Comparison of ENCODE assay signal across 27 cellular contexts in the genomic region with DNA sequence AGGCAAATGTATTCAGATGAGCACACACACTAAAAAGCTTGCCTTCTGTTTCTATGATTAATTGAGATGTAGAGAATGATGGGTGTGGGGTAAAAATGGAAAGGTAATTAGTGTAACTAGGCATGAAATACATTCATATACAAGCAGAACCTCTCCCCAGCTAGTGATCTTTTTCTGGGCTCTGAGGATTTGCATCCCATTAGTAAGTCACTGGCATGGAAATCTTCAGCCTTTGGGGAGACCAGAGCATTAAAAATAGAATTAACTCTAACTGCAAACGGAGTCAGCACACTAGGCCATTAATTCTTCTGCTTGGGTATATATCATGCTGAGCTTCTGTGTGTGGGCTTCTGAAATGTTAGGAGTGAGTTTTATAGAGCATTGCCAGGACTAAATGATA.
DNase-seq lines count a peak whose midpoint lies in the region; ATAC-seq and TF ChIP-seq lines count a peak whose summit lies in the region.
"Had no signal": no experiment of that assay in that cellular context is flagged by ENCODE, and none has a peak within 500 bp of the region (broad histone marks: within the 10 kb centered on the region; RNA-seq: fewer than 3 reads in every experiment).

No MANE protein-coding gene starts in this region.

- TF ChIP-seq CTCF in brain (conservative IDR thresholded peaks at IDR 0.05) = no peak
- TF ChIP-seq CTCF in mesothelial cell of epicardium (IDR thresholded peaks at IDR 0.05; ENCODE audit: unreplicated experiment) = no peak
- TF ChIP-seq CTCF in left ventricle myocardium inferior (IDR thresholded peaks at IDR 0.05; ENCODE audit: borderline replicate concordance) = no peak

- ATAC-seq in stimulated activated naive B cell treated with anti-CD40 and anti-IgM and Interleukin-4, amounts not matched to agents 10 μg/mL and 1 μg/mL and 100 μg/mL, for 72 hours (replicated peaks) = no peak
- no peak for ATAC-seq in HG02938 (IDR thresholded peaks at IDR 0.05; ENCODE audit: unreplicated experiment)
- ATAC-seq: A549; CD8-positive, alpha-beta T cell; PC-3; Right ventricle myocardium inferior had no signal

- no peaks in the 10 kb centered on the region for H3K4me1 ChIP-seq in left ventricle myocardium inferior
- H3K4me1 ChIP-seq: A549, Caco-2, HAP-1, SJSA1 had no signal

- DNase-seq in NCI-H526 (lab: John Stamatoyannopoulos, UW) (peak; percentile 90), mesothelial cell of epicardium (ENCODE audit: low spot score in 2 of 2, unreplicated experiment in 2 of 2) (no peak), left ventricle myocardium inferior (no peak), cerebellar nuclear complex (lab: John Stamatoyannopoulos, UW) (no peak)
- DNase-seq in stimulated activated naive B cell treated with anti-CD40 and anti-IgM and Interleukin-4, amounts not matched to agents 10 μg/mL and 1 μg/mL and 100 μg/mL, for 72 hours = no peak
- DNase-seq: C1 segment of cervical spinal cord; Caco-2; CD8-positive, alpha-beta T cell; DMS79 treated with DMSO at 0.1 percent for 48 hours; GOT3; HFFc6; NCI-H1092 treated with DMSO at 0.1 percent for 48 hours; NCI-H1436; NCI-H187; NCI-H2081 treated with DMSO at 0.1 percent for 48 hours; NCI-H2171 treated with DMSO at 0.1 percent for 48 hours; NCI-H345; NCI-H510A treated with DMSO at 0.1 percent for 48 hours; NCI-H82; NK-92 treated with Interleukin-12 subunit alpha and Interleukin-12 subunit beta, amount 100 ng/mL, for 24 hours; PC-3 had no signal

- no peaks in the 10 kb centered on the region for H3K9me3 Mint-ChIP-seq in brain
- H3K9me3 Mint-ChIP-seq in mesothelial cell of epicardium = no peaks in the 10 kb centered on the region
- no peaks in the 10 kb centered on the region for H3K9me3 Mint-ChIP-seq in stimulated activated naive B cell treated with anti-CD40 and anti-IgM and Interleukin-4, amounts not matched to agents 10 μg/mL and 1 μg/mL and 100 μg/mL, for 72 hours
- H3K9me3 Mint-ChIP-seq: CD8-positive, alpha-beta T cell; HFFc6 had no signal

- peaks cover 37% of the 10 kb centered on the region for H3K36me3 Mint-ChIP-seq in brain
- peaks cover 5% of the 10 kb centered on the region for H3K36me3 Mint-ChIP-seq in mesothelial cell of epicardium
- peaks cover 26 to 45% of the 10 kb centered on the region in 2 donors for H3K36me3 Mint-ChIP-seq in stimulated activated naive B cell treated with anti-CD40 and anti-IgM and Interleukin-4, amounts not matched to agents 10 μg/mL and 1 μg/mL and 100 μg/mL, for 72 hours
- H3K36me3 Mint-ChIP-seq: CD8-positive, alpha-beta T cell had no signal

- H3K27me3 Mint-ChIP-seq in brain (no peaks in the 10 kb centered on the region), mesothelial cell of epicardium (ENCODE audit: low read depth) (no peaks in the 10 kb centered on the region)
- H3K27me3 Mint-ChIP-seq in stimulated activated naive B cell treated with anti-CD40 and anti-IgM and Interleukin-4, amounts not matched to agents 10 μg/mL and 1 μg/mL and 100 μg/mL, for 72 hours = no peaks in the 10 kb centered on the region

- H3K27ac ChIP-seq in left ventricle myocardium inferior (replicated peaks) = no peak overlapping the region
- H3K27ac ChIP-seq: A549, SJSA1 had no signal

- H3K9me3 ChIP-seq in left ventricle myocardium inferior (replicated peaks) = no peaks in the 10 kb centered on the region
- H3K9me3 ChIP-seq: A549, Caco-2, HAP-1, SJSA1 had no signal

- H3K4me1 Mint-ChIP-seq in brain (peaks cover 14% of the 10 kb centered on the region), mesothelial cell of epicardium (peaks cover 51% of the 10 kb centered on the region)
- peaks cover 2 to 12% of the 10 kb centered on the region in 2 donors for H3K4me1 Mint-ChIP-seq in stimulated activated naive B cell treated with anti-CD40 and anti-IgM and Interleukin-4, amounts not matched to agents 10 μg/mL and 1 μg/mL and 100 μg/mL, for 72 hours

- H3K4me3 Mint-ChIP-seq in brain (no peak overlapping the region), mesothelial cell of epicardium (no peak overlapping the region)
- no peak overlapping the region for H3K4me3 Mint-ChIP-seq in stimulated activated naive B cell treated with anti-CD40 and anti-IgM and Interleukin-4, amounts not matched to agents 10 μg/mL and 1 μg/mL and 100 μg/mL, for 72 hours
- H3K4me3 Mint-ChIP-seq: CD8-positive, alpha-beta T cell; HFFc6 had no signal

- no peak overlapping the region for H3K4me3 ChIP-seq in left ventricle myocardium inferior
- H3K4me3 ChIP-seq: A549, HAP-1, SJSA1 had no signal

- peaks cover 15% of the 10 kb centered on the region for H3K36me3 ChIP-seq in left ventricle myocardium inferior

- no peaks in the 10 kb centered on the region for H3K27me3 ChIP-seq in left ventricle myocardium inferior (ENCODE audit: low read depth)
- H3K27me3 ChIP-seq: SJSA1 had no signal

- H3K27ac Mint-ChIP-seq in brain (peak overlapping the region in 3 of 5 experiments; percentile 28 to 66 (median 56)), mesothelial cell of epicardium (peak overlapping the region; percentile 86)
- H3K27ac Mint-ChIP-seq in stimulated activated naive B cell treated with anti-CD40 and anti-IgM and Interleukin-4, amounts not matched to agents 10 μg/mL and 1 μg/mL and 100 μg/mL, for 72 hours = peak overlapping the region; percentile 81
- H3K27ac Mint-ChIP-seq: CD8-positive, alpha-beta T cell; HFFc6 had no signal

- intact Hi-C loops in left ventricle myocardium inferior (cut with micrococcal nuclease) = no loop called here

Comparison
In these comparisons a context has a peak if more than half of its experiments do, and no peak if none do; other contexts are left out.
1. DNase-seq: peak in NCI-H526 (2 of 2); none in mesothelial cell of epicardium (0 of 2), stimulated activated naive B cell treated with anti-CD40 and anti-IgM and Interleukin-4, amounts not matched to agents 10 μg/mL and 1 μg/mL and 100 μg/mL, for 72 hours (single experiment), left ventricle myocardium inferior (single experiment) and cerebellar nuclear complex (0 of 2).
2. Peak in every context shown above with its lines, with median percentiles within 50 percentile points of each other: H3K27ac Mint-ChIP-seq.